Comparison of ENCODE assay signal across 8 cellular contexts in genomic region chr11:67464411-67465189, GRCh38. TPM values are rescaled to one million over a fixed set of nuclear protein-coding genes. Genes with fewer than 3 reads are reported as not detected.
A peak's percentile ranks its signal among the peaks of the same experiment; 100 is the strongest.
DNase-seq lines count a peak whose midpoint lies in the region; ATAC-seq and TF ChIP-seq lines count a peak whose summit lies in the region.

No MANE protein-coding gene starts in this region.

- ATAC-seq in GM19438 (IDR thresholded peaks at IDR 0.05; ENCODE audit: low read depth, unreplicated experiment) = peak; percentile 44
- peak; percentile 76 for ATAC-seq in Panc1
- peak; percentile 81 for ATAC-seq in activated T-helper 17 cell treated with anti-CD3 and anti-CD28 coated beads, Interleukin-2, amount 50 U/mL, for 72 hours (replicated peaks)

- BruUV-seq in Panc1 (replicated peaks; lab: Mats Ljungman, UMichigan) = no TSS peak

- H3K36me3 Mint-ChIP-seq in activated T-helper 17 cell treated with anti-CD3 and anti-CD28 coated beads, Interleukin-2, amount 50 U/mL, for 72 hours (ENCODE audit: low read depth) = peaks cover 16% of the 10 kb centered on the region
- H3K36me3 Mint-ChIP-seq in nephron progenitor cell (ENCODE audit: low read depth) = peaks cover 4% of the 10 kb centered on the region

- no peaks in the 10 kb centered on the region; the same call in 1 of the 2 replicates for H3K36me3 ChIP-seq in BJ (ENCODE audit: control insufficient read depth, insufficient read depth, low read length)
- peaks cover 2% of the 10 kb centered on the region; the same call in 1 of the 2 replicates for H3K36me3 ChIP-seq in Panc1 (ENCODE audit: control insufficient read depth, insufficient read depth, low read length)

- H3K27me3 ChIP-seq in BJ (ENCODE audit: control insufficient read depth, insufficient read depth, low read length) = no peaks in the 10 kb centered on the region
- H3K27me3 ChIP-seq in Panc1 (ENCODE audit: control insufficient read depth, insufficient read depth, low read length) = no peaks in the 10 kb centered on the region

- H3K4me3 ChIP-seq in BJ (ENCODE audit: low read depth, low read length) (peak overlapping the region; percentile 71), Panc1 (ENCODE audit: low read depth in 2 of 2, low read length in 2 of 2) (peak overlapping the region; percentile 54 to 55), fibroblast of the aortic adventitia (ENCODE audit: low read depth, low read length) (peak overlapping the region; percentile 67)

- in situ Hi-C loops in Panc1 (cut with HindIII; ENCODE audit: low pct_unique_long_range_greater_than_20kb, low sequenced_read_pairs) = no loop called here

- H3K9me3 Mint-ChIP-seq in activated T-helper 17 cell treated with anti-CD3 and anti-CD28 coated beads, Interleukin-2, amount 50 U/mL, for 72 hours = no peaks in the 10 kb centered on the region
- H3K9me3 Mint-ChIP-seq in nephron progenitor cell = no peaks in the 10 kb centered on the region

- no peaks in the 10 kb centered on the region for H3K9me3 ChIP-seq in Panc1 (ENCODE audit: control insufficient read depth, insufficient read depth, low read depth, low read length)

- H3K4me1 ChIP-seq in Panc1 (ENCODE audit: control insufficient read depth, insufficient read depth, low read length) = peaks cover 42% of the 10 kb centered on the region

- H3K4me1 Mint-ChIP-seq in activated T-helper 17 cell treated with anti-CD3 and anti-CD28 coated beads, Interleukin-2, amount 50 U/mL, for 72 hours = peaks cover 21% of the 10 kb centered on the region
- peaks cover 29% of the 10 kb centered on the region for H3K4me1 Mint-ChIP-seq in nephron progenitor cell

- peak overlapping the region; percentile 78 for H3K4me3 Mint-ChIP-seq in activated T-helper 17 cell treated with anti-CD3 and anti-CD28 coated beads, Interleukin-2, amount 50 U/mL, for 72 hours
- H3K4me3 Mint-ChIP-seq in nephron progenitor cell = peak overlapping the region; percentile 79

- peak overlapping the region; percentile 81 for H3K27ac Mint-ChIP-seq in activated T-helper 17 cell treated with anti-CD3 and anti-CD28 coated beads, Interleukin-2, amount 50 U/mL, for 72 hours
- no peak overlapping the region for H3K27ac Mint-ChIP-seq in nephron progenitor cell

- POLR2A ChIA-PET in BJ (lab: Charles Lee) = no interaction called here
- POLR2A ChIA-PET in Panc1 (lab: Charles Lee) = interaction anchor here (0.6 kb wide), 1 partner anchor 906 kb away, joined by 4 read pairs; no protein-coding TSS in a partner anchor

- CTCF ChIA-PET in BJ (lab: Yijun Ruan, JAX) (no interaction called here), Panc1 (lab: Charles Lee) (interaction anchor here (0.6 kb wide), 3 partner anchors 26 to 168 kb away, joined by 3 to 4 read pairs (median 3); no protein-coding TSS in a partner anchor)

- TF ChIP-seq CTCF in BJ (IDR thresholded peaks at IDR 0.05; ENCODE audit: insufficient read depth, low read depth, low read length) (no peak), Panc1 (IDR thresholded peaks at IDR 0.05) (no peak), fibroblast of the aortic adventitia (IDR thresholded peaks at IDR 0.05; ENCODE audit: insufficient read depth, low read length) (no peak), nephron progenitor cell (IDR thresholded peaks at IDR 0.05) (no peak)

- H3K27me3 Mint-ChIP-seq in activated T-helper 17 cell treated with anti-CD3 and anti-CD28 coated beads, Interleukin-2, amount 50 U/mL, for 72 hours = no peaks in the 10 kb centered on the region
- H3K27me3 Mint-ChIP-seq in nephron progenitor cell (ENCODE audit: low read depth, poor library complexity) = no peaks in the 10 kb centered on the region

- H3K27ac ChIP-seq in Panc1 (ENCODE audit: low read length) = peak overlapping the region; percentile 89

- intact Hi-C loops in Panc1 (cut with micrococcal nuclease; ENCODE audit: unreplicated experiment) = no loop called here

- DNase-seq in BJ (ENCODE audit: low read depth) (no peak), HuH-7.5 (ENCODE audit: low spot score) (peak; percentile 100), Panc1 (ENCODE audit: low read depth, low spot score) (no peak), fibroblast of the aortic adventitia (ENCODE audit: low read depth) (peak; percentile 28), nephron progenitor cell (peak; percentile 90)
- peak; percentile 90 for DNase-seq in stimulated activated naive CD4-positive, alpha-beta T cell treated with Interleukin-2 at 50 U/mL for 16 hours (lab: John Stamatoyannopoulos, UW)

RNA-seq across cellular contexts. Expression of gene TMEM134, which starts 4.5 kb away (rescaled TPM):
- polyA plus RNA-seq in BJ (2011; rRNA removed) = 30.6 and 31.7 TPM in 2 replicates
- polyA minus RNA-seq in BJ (2011; rRNA and poly(A)+ RNA removed) = 6.5 and 6.6 TPM in 2 replicates
- total RNA-seq in Panc1 (2021; ENCODE audit: unreplicated experiment) (65.0 TPM), fibroblast of the aortic adventitia (ENCODE audit: low replicate concordance) (19.2 and 27.9 TPM in 2 replicates)
- 100 TPM for polyA plus RNA-seq in Panc1 (2012; ENCODE audit: insufficient read length)
- total RNA-seq in activated T-helper 17 cell treated with anti-CD3 and anti-CD28 coated beads, Interleukin-2, amount 50 U/mL, for 72 hours = 10 to 100 TPM; 30.0 to 83.0 TPM

RNA-seq across cellular contexts. Expression of gene CABP4, which starts 9.4 kb away (rescaled TPM):
- not detected in 2 replicates for polyA plus RNA-seq in BJ (2011; rRNA removed)
- polyA minus RNA-seq in BJ (2011; rRNA and poly(A)+ RNA removed) = not detected in 2 replicates
- not detected for total RNA-seq in Panc1 (2021; ENCODE audit: unreplicated experiment)
- 0.70 TPM for polyA plus RNA-seq in Panc1 (2012; ENCODE audit: insufficient read length)
- 1 to 10 TPM in 1 of 2 donors, under 1 TPM in 1; 0.32 to 2.2 TPM for total RNA-seq in activated T-helper 17 cell treated with anti-CD3 and anti-CD28 coated beads, Interleukin-2, amount 50 U/mL, for 72 hours
- total RNA-seq in fibroblast of the aortic adventitia (ENCODE audit: low replicate concordance) = not detected in 2 replicates

RNA-seq across cellular contexts. Expression of gene GPR152, which starts 12.1 kb away (rescaled TPM):
- not detected in 2 replicates for polyA plus RNA-seq in BJ (2011; rRNA removed)
- polyA minus RNA-seq in BJ (2011; rRNA and poly(A)+ RNA removed) = not detected in 2 replicates
- total RNA-seq in Panc1 (2021; ENCODE audit: unreplicated experiment) = not detected
- polyA plus RNA-seq in Panc1 (2012; ENCODE audit: insufficient read length) = not detected
- not detected for total RNA-seq in activated T-helper 17 cell treated with anti-CD3 and anti-CD28 coated beads, Interleukin-2, amount 50 U/mL, for 72 hours
- total RNA-seq in fibroblast of the aortic adventitia (ENCODE audit: low replicate concordance) = not detected in 2 replicates

RNA-seq across cellular contexts. Expression of gene AIP, which starts 18.2 kb away (rescaled TPM):
- polyA plus RNA-seq in BJ (2011; rRNA removed) = 69.9 and 133 TPM in 2 replicates
- polyA minus RNA-seq in BJ (2011; rRNA and poly(A)+ RNA removed) = 34.8 and 51.3 TPM in 2 replicates
- total RNA-seq in Panc1 (2021; ENCODE audit: unreplicated experiment) (87.8 TPM), fibroblast of the aortic adventitia (ENCODE audit: low replicate concordance) (38.4 and 75.9 TPM in 2 replicates)
- polyA plus RNA-seq in Panc1 (2012; ENCODE audit: insufficient read length) = 178 TPM
- total RNA-seq in activated T-helper 17 cell treated with anti-CD3 and anti-CD28 coated beads, Interleukin-2, amount 50 U/mL, for 72 hours = 100 to 1,000 TPM; 152 to 186 TPM

RNA-seq across cellular contexts. Expression of gene CORO1B, which starts 21.3 kb away (rescaled TPM):
- 86.5 and 158 TPM in 2 replicates for polyA plus RNA-seq in BJ (2011; rRNA removed)
- 88.9 and 122 TPM in 2 replicates for polyA minus RNA-seq in BJ (2011; rRNA and poly(A)+ RNA removed)
- 158 TPM for total RNA-seq in Panc1 (2021; ENCODE audit: unreplicated experiment)
- 244 TPM for polyA plus RNA-seq in Panc1 (2012; ENCODE audit: insufficient read length)
- 100 to 1,000 TPM; 303 to 326 TPM for total RNA-seq in activated T-helper 17 cell treated with anti-CD3 and anti-CD28 coated beads, Interleukin-2, amount 50 U/mL, for 72 hours
- total RNA-seq in fibroblast of the aortic adventitia (ENCODE audit: low replicate concordance) = 42.3 and 76.4 TPM in 2 replicates

Comparison
In these comparisons a context has a peak if more than half of its experiments do, and no peak if none do; other contexts are left out.
1. DNase-seq: peak in HuH-7.5 (single experiment), fibroblast of the aortic adventitia (single experiment), nephron progenitor cell (single experiment) and stimulated activated naive CD4-positive, alpha-beta T cell treated with Interleukin-2 at 50 U/mL for 16 hours (single experiment); none in BJ (single experiment) and Panc1 (single experiment).
2. Peak in every context shown above with its lines, with median percentiles within 50 percentile points of each other: H3K4me3 ChIP-seq and ATAC-seq.